Comparison of ENCODE assay signal across 20 cellular contexts in genomic region chr10:11045487-11045886, GRCh38.
"Had no signal": no experiment of that assay in that cellular context is flagged by ENCODE, and none has a peak within 500 bp of the region (broad histone marks: within the 10 kb centered on the region; RNA-seq: fewer than 3 reads in every experiment).

No MANE protein-coding gene starts in this region.

- H3K4me2 ChIP-seq: neural progenitor cell, smooth muscle cell had no signal

- H3K27ac ChIP-seq: lower lobe of right lung, neural progenitor cell, WERI-Rb-1 had no signal

- DNase-seq: activated CD4-positive, alpha-beta T cell treated with anti-CD3 and anti-CD28 coated beads for 1 hour; activated CD4-positive, alpha-beta T cell treated with anti-CD3 and anti-CD28 coated beads, Interleukin-2, amount 50 U/mL, for 1 hour; activated CD8-positive, alpha-beta T cell treated with anti-CD3 and anti-CD28 coated beads, Interleukin-2, amount 10 ng/mL, durations not matched to agents 7 days and 5 days; activated gamma-delta T cell; activated naive CD4-positive, alpha-beta T cell treated with anti-CD3 and anti-CD28 coated beads, Interleukin-2, amount 50 U/mL, for 16 hours; activated naive CD8-positive, alpha-beta T cell treated with anti-CD3 and anti-CD28 coated beads, Interleukin-2, amount 50 U/mL, for 24 hours; cerebellar nuclear complex; effector CD4-positive, alpha-beta T cell; foreskin melanocyte; islet precursor cell; lower lobe of right lung; naive thymus-derived CD8-positive, alpha-beta T cell; sigmoid colon; stimulated activated CD4-positive, alpha-beta T cell treated with anti-CD3 and anti-CD28 coated beads, Interleukin-15, amount 100 ng/mL, for 24 hours; stimulated activated CD8-positive, alpha-beta memory T cell treated with anti-CD3 and anti-CD28 coated beads, Interleukin-4, amount 100 ng/mL, for 48 hours; stimulated activated naive B cell treated with anti-CD40 and anti-IgM and Interleukin-4, amounts not matched to agents 10 μg/mL and 1 μg/mL and 100 μg/mL, for 72 hours; WERI-Rb-1 had no signal

- H3K9me3 ChIP-seq: ascending aorta, lower lobe of right lung, sigmoid colon had no signal

- H3K27me3 ChIP-seq: ascending aorta, neural progenitor cell, sigmoid colon had no signal

- H3K4me3 ChIP-seq: lower lobe of right lung, neural progenitor cell, smooth muscle cell had no signal

- H3K9ac ChIP-seq: neural progenitor cell had no signal

- H2AFZ ChIP-seq: neural progenitor cell had no signal

- H3K36me3 ChIP-seq: ascending aorta, lower lobe of right lung, neural progenitor cell, sigmoid colon, WERI-Rb-1 had no signal
